In genomic region chr22:25990940-25991339, GRCh38 we compare ENCODE assay signal across 7 cellular contexts.
"Had no signal": no experiment of that assay in that cellular context is flagged by ENCODE, and none has a peak within 500 bp of the region (broad histone marks: within the 10 kb centered on the region; RNA-seq: fewer than 3 reads in every experiment).

No MANE protein-coding gene starts in this region.

- H3K27ac Mint-ChIP-seq: IgD-negative memory B cell had no signal

- DNase-seq: IMR-90, KBM-7 had no signal

- FAIRE-seq: HepG2, HTR-8/SVneo, K562 had no signal

- H3K27ac ChIP-seq: HL-60 had no signal

- H3K4me3 ChIP-seq: K562 had no signal

- ATAC-seq: HepG2, K562 had no signal

- H3K4me3 Mint-ChIP-seq: IgD-negative memory B cell had no signal

- H3K36me3 Mint-ChIP-seq: IgD-negative memory B cell had no signal
